In the genomic region with DNA sequence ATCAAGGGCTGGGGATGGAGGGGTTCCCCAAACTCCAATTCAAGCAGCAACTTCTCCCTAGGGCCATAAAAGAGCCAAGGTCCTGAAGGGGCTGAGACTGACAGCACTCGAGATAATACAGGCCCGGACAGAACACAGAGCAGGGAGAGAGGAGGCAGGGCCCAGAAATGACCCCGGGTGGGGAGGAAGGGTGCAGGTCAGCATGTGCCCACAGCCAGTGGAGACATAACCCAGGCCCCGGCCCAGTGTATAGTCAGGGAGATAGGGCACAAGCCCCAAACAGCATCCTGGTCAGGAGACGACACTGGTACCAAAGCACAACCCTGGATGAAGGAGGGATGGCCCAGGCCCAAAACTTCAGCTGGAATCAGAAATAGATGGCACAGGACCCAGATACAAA, we compare ENCODE assay signal across 27 cellular contexts. TPM values are rescaled to one million over a fixed set of nuclear protein-coding genes. Genes with fewer than 3 reads are reported as not detected.
DNase-seq lines count a peak whose midpoint lies in the region; ATAC-seq, FAIRE-seq and TF ChIP-seq lines count a peak whose summit lies in the region.
"Had no signal": no experiment of that assay in that cellular context is flagged by ENCODE, and none has a peak within 500 bp of the region (broad histone marks: within the 10 kb centered on the region; RNA-seq: fewer than 3 reads in every experiment).

No MANE protein-coding gene starts in this region.

- 0 out of 2 replicates have a peak overlapping the region, but pooled peaks have one; percentile 16 for H2BK5ac ChIP-seq in H1 (ENCODE audit: low read depth, low read length)

- H4K8ac ChIP-seq in H1 (ENCODE audit: extremely low read depth, insufficient read depth, low read length): no peak overlapping the region

- no peaks in the 10 kb centered on the region for H3K23me2 ChIP-seq in H1 (ENCODE audit: low read depth, low read length)

- H3K27ac ChIP-seq in cardiac muscle cell (peak overlapping the region; percentile 30), astrocyte (ENCODE audit: low read depth, low read length) (no peak overlapping the region), H1 (ENCODE audit: low read depth, low read length) (no peak overlapping the region), osteoblast (ENCODE audit: low read depth, low read length) (no peak overlapping the region), esophagus squamous epithelium (no peak overlapping the region), PC-9 (no peak overlapping the region)
- H3K27ac ChIP-seq: 22Rv1, A549 had no signal

- H2AFZ ChIP-seq in astrocyte (ENCODE audit: low read depth, low read length): no peak overlapping the region
- H2AFZ ChIP-seq in H1 (ENCODE audit: low read length): no peak overlapping the region
- H2AFZ ChIP-seq in osteoblast (ENCODE audit: low read length): no peak overlapping the region
- H2AFZ ChIP-seq in PC-9: no peak overlapping the region

- H3K4me1 ChIP-seq in cardiac muscle cell (ENCODE audit: low read depth) (peaks cover 19% of the 10 kb centered on the region), astrocyte (ENCODE audit: insufficient read depth, low read length) (peaks cover 12% of the 10 kb centered on the region), H1 (replicated peaks in 1 of 4; ENCODE audit: control insufficient read depth in 3 of 4, insufficient read depth in 4 of 4, low read length in 3 of 4) (no peaks in the 10 kb centered on the region), osteoblast (ENCODE audit: insufficient read depth, low read length) (peaks cover 43% of the 10 kb centered on the region), esophagus squamous epithelium (peaks cover 0 to 10% (median 0%) of the 10 kb centered on the region in 3 donors), PC-9 (replicated peaks; ENCODE audit: insufficient read depth) (peaks cover under 1% of the 10 kb centered on the region)

- no peaks in the 10 kb centered on the region for H3K79me2 ChIP-seq in astrocyte (ENCODE audit: insufficient read depth, low read length)
- no peaks in the 10 kb centered on the region for H3K79me2 ChIP-seq in H1 (ENCODE audit: control insufficient read depth in 1 of 2, insufficient read depth in 2 of 2, low read length in 2 of 2)
- H3K79me2 ChIP-seq in osteoblast (ENCODE audit: insufficient read depth, low read length): no peaks in the 10 kb centered on the region
- no peaks in the 10 kb centered on the region for H3K79me2 ChIP-seq in PC-9 (ENCODE audit: low read depth)

- no peak overlapping the region for H3K14ac ChIP-seq in H1 (ENCODE audit: insufficient read length)

- H3K9me2 ChIP-seq in PC-9 (ENCODE audit: insufficient read depth): no peaks in the 10 kb centered on the region

- peaks cover 22% of the 10 kb centered on the region for H3K4me1 Mint-ChIP-seq in astrocyte (ENCODE audit: low read depth, unreplicated experiment)
- H3K4me1 Mint-ChIP-seq: B cell; CD14-positive monocyte; CD4-positive, CD25-positive, alpha-beta regulatory T cell; CD8-positive, alpha-beta memory T cell had no signal

- no peaks in the 10 kb centered on the region for H3K9me3 ChIP-seq in cardiac muscle cell (ENCODE audit: low read depth)
- no peaks in the 10 kb centered on the region for H3K9me3 ChIP-seq in astrocyte (ENCODE audit: insufficient read depth, low read depth, low read length)
- no peaks in the 10 kb centered on the region for H3K9me3 ChIP-seq in H1 (ENCODE audit: insufficient read depth in 2 of 2, low read depth in 1 of 2, low read length in 1 of 2)
- H3K9me3 ChIP-seq in osteoblast (ENCODE audit: low read depth, low read length): no peaks in the 10 kb centered on the region
- H3K9me3 ChIP-seq in esophagus squamous epithelium: no peaks in the 10 kb centered on the region
- H3K9me3 ChIP-seq in PC-9 (ENCODE audit: insufficient read depth, low read depth): no peaks in the 10 kb centered on the region
- H3K9me3 ChIP-seq: A549 had no signal

- H3K27ac Mint-ChIP-seq in astrocyte (ENCODE audit: unreplicated experiment): no peak overlapping the region
- H3K27ac Mint-ChIP-seq: B cell; CD4-positive, alpha-beta memory T cell; CD4-positive, CD25-positive, alpha-beta regulatory T cell had no signal

- no peak overlapping the region; the same call in 1 of the 2 replicates for H2BK12ac ChIP-seq in H1 (ENCODE audit: low read depth, low read length)

- no peak overlapping the region for H2BK20ac ChIP-seq in H1 (ENCODE audit: low read length)

- no peak overlapping the region for H3K56ac ChIP-seq in H1 (replicated peaks; ENCODE audit: insufficient read length, low read depth, low read length)

- H3K36me3 Mint-ChIP-seq in astrocyte (ENCODE audit: low read depth, unreplicated experiment): peaks cover 10% of the 10 kb centered on the region
- H3K36me3 Mint-ChIP-seq: CD14-positive monocyte; CD4-positive, alpha-beta memory T cell; CD4-positive, CD25-positive, alpha-beta regulatory T cell; CD8-positive, alpha-beta memory T cell had no signal

- H3F3A ChIP-seq in PC-9 (ENCODE audit: insufficient read depth, low read depth): 0 out of 2 replicates have a peak, but pooled peaks cover under 1% of the 10 kb centered on the region

- no peak overlapping the region for H2BK120ac ChIP-seq in H1 (replicated peaks; ENCODE audit: low read depth, low read length)

- H2BK15ac ChIP-seq in H1 (ENCODE audit: low read length): no peak overlapping the region

- peaks cover 10% of the 10 kb centered on the region for H3K27me3 Mint-ChIP-seq in astrocyte (ENCODE audit: low read depth, unreplicated experiment)

- ATAC-seq in Right ventricle myocardium inferior: no peak
- ATAC-seq: GM12878 had no signal

- no peaks in the 10 kb centered on the region for H3K36me3 ChIP-seq in cardiac muscle cell
- H3K36me3 ChIP-seq in astrocyte (ENCODE audit: insufficient read depth, low read length): no peaks in the 10 kb centered on the region
- peaks cover 2 to 11% (median 7%) of the 10 kb centered on the region in 4 experiments; a peak in 4 of 8 replicates for H3K36me3 ChIP-seq in H1 (ENCODE audit: control insufficient read depth in 2 of 4, insufficient read depth in 4 of 4, low read length in 3 of 4)
- no peaks in the 10 kb centered on the region for H3K36me3 ChIP-seq in osteoblast (ENCODE audit: insufficient read depth, low read length)
- no peaks in the 10 kb centered on the region for H3K36me3 ChIP-seq in esophagus squamous epithelium
- H3K36me3 ChIP-seq in PC-9 (ENCODE audit: low read depth): no peaks in the 10 kb centered on the region

- H3K4me2 ChIP-seq in astrocyte (ENCODE audit: low read length): no peak overlapping the region
- H3K4me2 ChIP-seq in H1 (ENCODE audit: insufficient read depth in 1 of 2, low read depth in 2 of 2, low read length in 2 of 2): no peak overlapping the region
- no peak overlapping the region for H3K4me2 ChIP-seq in osteoblast (ENCODE audit: insufficient read depth, low read length)
- H3K4me2 ChIP-seq in PC-9: no peak overlapping the region
- H3K4me2 ChIP-seq: A549 had no signal

- H3K4ac ChIP-seq in H1 (replicated peaks; ENCODE audit: insufficient read length, low read depth, low read length): no peak overlapping the region

- H3K23ac ChIP-seq in H1 (ENCODE audit: insufficient read length): no peak overlapping the region

- TF ChIP-seq POLR2A in H1 (IDR thresholded peaks at IDR 0.05; ENCODE audit: control extremely low read depth in 1 of 2, low read depth in 2 of 2, low read length in 2 of 2) (no peak), esophagus squamous epithelium (IDR thresholded peaks at IDR 0.05) (no peak)

- no peak overlapping the region for H4K91ac ChIP-seq in H1 (replicated peaks; ENCODE audit: insufficient read length, low read length)

- H2AK5ac ChIP-seq in H1 (ENCODE audit: low read depth, low read length): no peak overlapping the region

- TF ChIP-seq EP300 in H1 (IDR thresholded peaks at IDR 0.05; ENCODE audit: borderline replicate concordance in 1 of 2, low read depth in 2 of 2, low read length in 2 of 2): no peak

- H4K5ac ChIP-seq in H1 (ENCODE audit: insufficient read length, low read depth, low read length): no peak overlapping the region

- H3K4me3 Mint-ChIP-seq in astrocyte (ENCODE audit: unreplicated experiment): peak overlapping the region; percentile 31
- H3K4me3 Mint-ChIP-seq: B cell; CD14-positive monocyte; CD4-positive, alpha-beta memory T cell; CD4-positive, CD25-positive, alpha-beta regulatory T cell had no signal

- intact Hi-C loops in Right ventricle myocardium inferior (cut with DNase I) (no loop called here), esophagus squamous epithelium (cut with DNase I) (no loop called here), PC-9 (cut with micrococcal nuclease; ENCODE audit: unreplicated experiment) (loop anchor here (1.0 kb wide), 1 partner anchor 13 kb away; no protein-coding TSS in a partner anchor)

- no TSS peak for BruUV-seq in PC-9 (replicated peaks; lab: Mats Ljungman, UMichigan)

- DNase-seq in cardiac muscle cell (ENCODE audit: low read depth in 1 of 2, low spot score in 1 of 2): peak in 1 of 2 donors; percentile 39
- DNase-seq in Right ventricle myocardium inferior (ENCODE audit: missing footprints): no peak
- DNase-seq in astrocyte (ENCODE audit: low read depth): no peak
- DNase-seq in H1 (ENCODE audit: low read depth in 1 of 2, low spot score in 2 of 2): no peak
- peak; percentile 78 for DNase-seq in osteoblast (ENCODE audit: insufficient read length, low spot score, missing footprints)
- no peak for DNase-seq in esophagus squamous epithelium (lab: John Stamatoyannopoulos, UW)
- no peak for DNase-seq in PC-9
- DNase-seq in MV-4-11 (lab: John Stamatoyannopoulos, UW): no peak
- DNase-seq: AML-193; C1 segment of cervical spinal cord; CD4-positive, alpha-beta memory T cell; CD4-positive, CD25-positive, alpha-beta regulatory T cell; CD8-positive, alpha-beta memory T cell; COR-L47; DMS 273 treated with DMSO at 0.1 percent for 48 hours; DMS153; DMS53; DMS79; DND-41; GDM1 had no signal

- H3K27me3 ChIP-seq in cardiac muscle cell: no peaks in the 10 kb centered on the region
- no peaks in the 10 kb centered on the region for H3K27me3 ChIP-seq in astrocyte (ENCODE audit: insufficient read depth, low read length)
- H3K27me3 ChIP-seq in H1 (replicated peaks in 1 of 4; ENCODE audit: control insufficient read depth in 3 of 4, extremely low read depth in 1 of 4, insufficient read depth in 3 of 4, low read length in 3 of 4): no peaks in the 10 kb centered on the region
- H3K27me3 ChIP-seq in osteoblast (ENCODE audit: insufficient read depth, low read length): no peaks in the 10 kb centered on the region
- no peaks in the 10 kb centered on the region for H3K27me3 ChIP-seq in esophagus squamous epithelium
- H3K27me3 ChIP-seq in PC-9 (ENCODE audit: insufficient read depth, low read depth): peaks cover 13% of the 10 kb centered on the region; the same call in 1 of the 2 replicates

- WGBS in H1 (ENCODE audit: extremely low coverage in 1 of 2, insufficient coverage in 1 of 2, insufficient read length in 1 of 2, insufficient replicate concordance in 2 of 2, low coverage in 1 of 2, low lambda C conversion rate in 2 of 2, missing lambda C conversion rate in 1 of 2), 2 experiments: 87% methylated on average over 5 of the region's 5 CpGs; no CpG with 5 or more reads in 1 of the 2 experiments
- WGBS in esophagus squamous epithelium, 2 donors: 40 to 58% methylated on average over 1 to 5 of the region's 5 CpGs

- H3K9ac ChIP-seq in astrocyte (ENCODE audit: low read length) (no peak overlapping the region), H1 (replicated peaks in 1 of 4; ENCODE audit: extremely low read depth in 1 of 4, low read depth in 3 of 4, low read length in 3 of 4) (no peak overlapping the region; a peak in 1 of 7 replicates)

- FAIRE-seq in astrocyte (lab: Jason Lieb, UNC) (no peak), H1 (lab: Jason Lieb, UNC) (no peak)
- FAIRE-seq: GM12878, GM12892, GM18507 had no signal

- CTCF ChIA-PET in H1 (lab: Charles Lee; ENCODE audit: partially characterized antibody) (interaction anchor here (1.0 to 3.3 kb wide), 12 partner anchors 8 to 183 kb away, joined by 3 to 21 read pairs (median 8); no protein-coding TSS in a partner anchor), PC-9 (lab: Charles Lee) (no interaction called here)

- POLR2A ChIA-PET in H1 (lab: Charles Lee; ENCODE audit: partially characterized antibody) (interaction anchor here (1.0 kb wide), 1 partner anchor 12 kb away, joined by 4 read pairs; no protein-coding TSS in a partner anchor), PC-9 (lab: Charles Lee; ENCODE audit: unreplicated experiment) (no interaction called here)

- H3K9me3 Mint-ChIP-seq in astrocyte (ENCODE audit: unreplicated experiment): peaks cover 8% of the 10 kb centered on the region
- H3K9me3 Mint-ChIP-seq: CD4-positive, alpha-beta memory T cell; CD4-positive, CD25-positive, alpha-beta regulatory T cell; CD8-positive, alpha-beta memory T cell had no signal

- H3K18ac ChIP-seq in H1 (ENCODE audit: extremely low read depth, low read length): no peak overlapping the region

- no peak for TF ChIP-seq RAD21 in H1 (IDR thresholded peaks at IDR 0.05 in 1 of 2, conservative IDR thresholded peaks at IDR 0.05 in 1 of 2; ENCODE audit: low read depth in 2 of 2, low read length in 2 of 2)

- TF ChIP-seq CTCF in cardiac muscle cell (IDR thresholded peaks at IDR 0.05; ENCODE audit: low read depth, low read length) (no peak), astrocyte (IDR thresholded peaks at IDR 0.05; ENCODE audit: insufficient read depth, low read depth, low read length) (no peak), H1 (IDR thresholded peaks at IDR 0.05; ENCODE audit: control extremely low read depth in 1 of 3, insufficient read depth in 1 of 3, low read depth in 1 of 3, low read length in 3 of 3) (no peak), osteoblast (IDR thresholded peaks at IDR 0.05; ENCODE audit: extremely low read depth, low read depth, low read length) (no peak), esophagus squamous epithelium (IDR thresholded peaks at IDR 0.05) (no peak), PC-9 (conservative IDR thresholded peaks at IDR 0.05) (no peak)

- H4K20me1 ChIP-seq in astrocyte (ENCODE audit: insufficient read depth, low read length) (peaks cover 5% of the 10 kb centered on the region), H1 (replicated peaks in 1 of 2; ENCODE audit: control insufficient read depth in 1 of 2, insufficient read depth in 2 of 2, low read length in 2 of 2) (peaks cover 2 to 3% of the 10 kb centered on the region in 2 experiments), osteoblast (ENCODE audit: insufficient read depth, low read length) (no peaks in the 10 kb centered on the region), PC-9 (ENCODE audit: insufficient read depth) (no peaks in the 10 kb centered on the region)

- H3K4me3 ChIP-seq in cardiac muscle cell: no peak overlapping the region
- H3K4me3 ChIP-seq in astrocyte (ENCODE audit: insufficient read depth, low read depth, low read length): no peak overlapping the region
- H3K4me3 ChIP-seq in H1 (ENCODE audit: extremely low read depth in 1 of 4, insufficient read depth in 2 of 4, low read depth in 3 of 4, low read length in 4 of 4): no peak overlapping the region
- no peak overlapping the region for H3K4me3 ChIP-seq in osteoblast (ENCODE audit: insufficient read depth, low read length)
- H3K4me3 ChIP-seq in esophagus squamous epithelium: no peak overlapping the region
- no peak overlapping the region for H3K4me3 ChIP-seq in PC-9
- H3K4me3 ChIP-seq: A549, GM12878 had no signal

- H3K79me1 ChIP-seq in H1 (ENCODE audit: low read depth, low read length): no peaks in the 10 kb centered on the region

RNA-seq across cellular contexts. Expression of a gene that starts 28.6 kb away (rescaled TPM):
- total RNA-seq in cardiac muscle cell (4.5 and 6.1 TPM in 2 replicates), Right ventricle myocardium inferior (342 TPM), astrocyte (3.4 and 3.9 TPM in 2 replicates), osteoblast (under 0.01 TPM in 2 replicates), esophagus squamous epithelium (under 1 TPM in 2 of 4 donors, not detected in 2; 0.19 to 0.42 TPM), PC-9 (2021) (not detected in 2 replicates)
- polyA plus RNA-seq in cardiac muscle cell (8.1 and 9.9 TPM in 2 replicates), H1 (2011; rRNA removed) (11.1 and 19.2 TPM in 2 replicates)
- total RNA-seq in H1 (2021; fragmentation: NEBNext Ultra II Directional; extraction: Animal tissue kit (Norgen Biotek cat#: 25700)): 35.8 and 41.2 TPM in 2 replicates
- 5.9 TPM for polyA plus RNA-seq in H1 (2011; cell fraction: cytosol; rRNA removed)
- 20.8 TPM for polyA plus RNA-seq in H1 (2011; cell fraction: nucleus; rRNA removed)
- polyA plus RNA-seq in H1 (2012, experiment 1 of 2): 30.8 to 45.2 TPM (median 38.2 TPM) in 4 replicates
- polyA plus RNA-seq in H1 (2012, experiment 2 of 2): 33.0 TPM
- polyA plus RNA-seq in H1 (2013, experiment 1 of 2): 44.9 TPM
- 43.1 TPM for polyA plus RNA-seq in H1 (2013, experiment 2 of 2)
- 24.6 and 27.9 TPM in 2 replicates for polyA minus RNA-seq in H1 (2011; rRNA and poly(A)+ RNA removed)
- 20.7 TPM for polyA minus RNA-seq in H1 (2011; cell fraction: cytosol; rRNA and poly(A)+ RNA removed)
- 10.7 TPM for polyA minus RNA-seq in H1 (2011; cell fraction: nucleus; rRNA and poly(A)+ RNA removed)

RNA-seq across cellular contexts. Expression of a gene that starts 47.4 kb away (rescaled TPM):
- total RNA-seq in cardiac muscle cell (9.1 and 11.8 TPM in 2 replicates), Right ventricle myocardium inferior (5.1 TPM), astrocyte (9.2 and 12.1 TPM in 2 replicates), osteoblast (under 0.01 TPM in 2 replicates), esophagus squamous epithelium (1 to 10 TPM in 1 of 4 donors, under 1 TPM in 3; 0.08 to 1.1 (median 0.37) TPM), PC-9 (2021) (0.96 and 1.1 TPM in 2 replicates)
- polyA plus RNA-seq in cardiac muscle cell (3.4 and 6.3 TPM in 2 replicates), H1 (2011; rRNA removed) (17.8 and 25.3 TPM in 2 replicates)
- total RNA-seq in H1 (2021; fragmentation: NEBNext Ultra II Directional; extraction: Animal tissue kit (Norgen Biotek cat#: 25700)): 42.9 and 45.1 TPM in 2 replicates
- polyA plus RNA-seq in H1 (2011; cell fraction: cytosol; rRNA removed): 14.1 TPM
- 57.6 TPM for polyA plus RNA-seq in H1 (2011; cell fraction: nucleus; rRNA removed)
- polyA plus RNA-seq in H1 (2012, experiment 1 of 2): 29.3 to 50.3 TPM (median 45.8 TPM) in 4 replicates
- polyA plus RNA-seq in H1 (2012, experiment 2 of 2): 31.9 TPM
- polyA plus RNA-seq in H1 (2013, experiment 1 of 2): 28.4 TPM
- polyA plus RNA-seq in H1 (2013, experiment 2 of 2): 28.1 TPM
- 23.8 and 25.7 TPM in 2 replicates for polyA minus RNA-seq in H1 (2011; rRNA and poly(A)+ RNA removed)
- 22.3 TPM for polyA minus RNA-seq in H1 (2011; cell fraction: cytosol; rRNA and poly(A)+ RNA removed)
- 21.2 TPM for polyA minus RNA-seq in H1 (2011; cell fraction: nucleus; rRNA and poly(A)+ RNA removed)
- polyA plus RNA-seq: CD4-positive, alpha-beta memory T cell; CD8-positive, alpha-beta memory T cell had no signal

RNA-seq across cellular contexts. Expression of a gene that starts 53.4 kb away (rescaled TPM):
- total RNA-seq in cardiac muscle cell (29.2 and 36.2 TPM in 2 replicates), Right ventricle myocardium inferior (9.1 TPM), astrocyte (20.0 and 20.2 TPM in 2 replicates), osteoblast (13.6 and 13.8 TPM in 2 replicates), esophagus squamous epithelium (10 to 100 TPM; 13.2 to 24.3 (median 16.2) TPM), PC-9 (2021) (19.4 and 21.6 TPM in 2 replicates)
- polyA plus RNA-seq in cardiac muscle cell (23.9 and 32.5 TPM in 2 replicates), H1 (2011; rRNA removed) (38.8 and 53.8 TPM in 2 replicates)
- 27.0 and 28.6 TPM in 2 replicates for total RNA-seq in H1 (2021; fragmentation: NEBNext Ultra II Directional; extraction: Animal tissue kit (Norgen Biotek cat#: 25700))
- polyA plus RNA-seq in H1 (2011; cell fraction: cytosol; rRNA removed): 27.7 TPM
- 31.4 TPM for polyA plus RNA-seq in H1 (2011; cell fraction: nucleus; rRNA removed)
- 12.2 to 27.2 TPM (median 24.2 TPM) in 4 replicates for polyA plus RNA-seq in H1 (2012, experiment 1 of 2)
- polyA plus RNA-seq in H1 (2012, experiment 2 of 2): 22.8 TPM
- polyA plus RNA-seq in H1 (2013, experiment 1 of 2): 13.2 TPM
- 11.9 TPM for polyA plus RNA-seq in H1 (2013, experiment 2 of 2)
- polyA minus RNA-seq in H1 (2011; rRNA and poly(A)+ RNA removed): 41.6 and 41.8 TPM in 2 replicates
- 35.7 TPM for polyA minus RNA-seq in H1 (2011; cell fraction: cytosol; rRNA and poly(A)+ RNA removed)
- polyA minus RNA-seq in H1 (2011; cell fraction: nucleus; rRNA and poly(A)+ RNA removed): 29.8 TPM
